In the genomic region with DNA sequence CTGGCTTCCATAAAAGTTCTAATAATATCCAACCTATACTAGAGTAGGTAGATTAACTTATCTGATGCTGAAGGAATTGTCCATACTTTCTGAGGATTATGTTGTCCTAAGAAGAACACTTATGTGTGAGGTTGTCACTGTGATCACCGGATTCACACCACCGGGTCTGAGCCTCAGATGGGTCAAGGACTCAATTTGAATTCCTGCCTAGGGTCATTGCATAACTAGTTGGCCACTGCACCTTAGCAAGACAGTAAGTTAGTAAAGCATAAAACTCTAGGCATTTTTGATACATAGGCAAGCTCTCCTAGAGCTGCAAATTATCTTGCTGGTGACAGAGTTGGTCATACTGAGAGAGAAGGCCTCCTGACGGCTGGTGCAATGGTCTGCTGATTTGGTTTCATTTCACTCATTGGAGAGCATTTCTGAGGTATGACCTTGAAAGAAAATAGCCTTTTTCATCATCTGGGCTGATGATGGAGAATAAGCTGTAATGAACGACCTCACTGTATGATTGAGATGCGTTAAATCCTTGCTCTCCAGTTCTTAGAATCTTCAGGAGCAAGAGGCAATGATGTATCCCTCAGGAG, we compare ENCODE assay signal across 20 cellular contexts.
A peak's percentile ranks its signal among the peaks of the same experiment; 100 is the strongest.
DNase-seq lines count a peak whose midpoint lies in the region; ATAC-seq and TF ChIP-seq lines count a peak whose summit lies in the region.
"Had no signal": no experiment of that assay in that cellular context is flagged by ENCODE, and none has a peak within 500 bp of the region (broad histone marks: within the 10 kb centered on the region; RNA-seq: fewer than 3 reads in every experiment).

No MANE protein-coding gene starts in this region.

- BruUV-seq in Calu3 (replicated peaks; lab: Mats Ljungman, UMichigan), result no TSS peak

- intact Hi-C loops in Calu3 (cut with micrococcal nuclease; ENCODE audit: unreplicated experiment), result loop anchor here (10.0 kb wide), 2 partner anchors 196 to 446 kb away; a partner anchor contains a TSS

- CTCF ChIA-PET in Calu3 (lab: Charles Lee), result no interaction called here

- peak; percentile 53 for DNase-seq in GM13977 (ENCODE audit: low spot score)
- no peak for DNase-seq in CD1c-positive myeloid dendritic cell (ENCODE audit: extremely low spot score)
- DNase-seq in Calu3, result no peak
- DNase-seq in activated CD4-positive, alpha-beta T cell treated with anti-CD3 and anti-CD28 coated beads, Interleukin-2, amount 50 U/mL, for 48 hours, result no peak
- DNase-seq in DMS79 treated with DMSO at 0.1 percent for 48 hours (lab: John Stamatoyannopoulos, UW), result no peak
- DNase-seq: activated CD4-positive, CD25-positive, alpha-beta regulatory T cell treated with anti-CD3 and anti-CD28 coated beads, Interleukin-2, amount 50 U/mL, for 72 hours; colonic mucosa; DMS53; left lung; naive thymus-derived CD4-positive, alpha-beta T cell; NCI-H510A; right cardiac atrium; stimulated activated CD4-positive, alpha-beta T cell treated with anti-CD3 and anti-CD28 coated beads, Interleukin-4, amount 100 ng/mL, for 24 hours; stimulated activated naive CD8-positive, alpha-beta T cell treated with anti-CD3 and anti-CD28 coated beads, Interleukin-15, Interleukin-2, amounts not matched to agents 100 U/mL and 50 U/mL, for 24 hours; SW 1271 had no signal

- H3K4me1 Mint-ChIP-seq in Calu3 (ENCODE audit: low read depth, unreplicated experiment), result peaks cover 18% of the 10 kb centered on the region

- no peaks in the 10 kb centered on the region for H3K27me3 Mint-ChIP-seq in Calu3 (ENCODE audit: unreplicated experiment)
- H3K27me3 Mint-ChIP-seq: naive thymus-derived CD4-positive, alpha-beta T cell had no signal

- TF ChIP-seq CTCF in GM13977 (IDR thresholded peaks at IDR 0.05; ENCODE audit: extremely low read depth, insufficient read depth, missing control alignments) (no peak), Calu3 (IDR thresholded peaks at IDR 0.05; ENCODE audit: unreplicated experiment) (no peak)

- in situ Hi-C loops in GM13977 (cut with MboI; ENCODE audit: low pct_unique_long_range_greater_than_20kb, low sequenced_read_pairs, unreplicated experiment), result no loop called here

- ATAC-seq in GM19328 (IDR thresholded peaks at IDR 0.05; ENCODE audit: unreplicated experiment), result peak; percentile 49
- peak; percentile 88 for ATAC-seq in HG02759 (IDR thresholded peaks at IDR 0.05; ENCODE audit: unreplicated experiment)
- ATAC-seq in HG03432 (IDR thresholded peaks at IDR 0.05; ENCODE audit: unreplicated experiment), result peak; percentile 82
- ATAC-seq: esophagus mucosa; left lung; naive thymus-derived CD4-positive, alpha-beta T cell; Panc1; right cardiac atrium; stimulated activated naive CD8-positive, alpha-beta T cell treated with anti-CD3 and anti-CD28 coated beads, Interleukin-15, Interleukin-2, amounts not matched to agents 100 U/mL and 50 U/mL, for 24 hours had no signal

- peaks cover under 1% of the 10 kb centered on the region for H3K9me3 Mint-ChIP-seq in Calu3 (ENCODE audit: low read depth, unreplicated experiment)

- H3K27ac Mint-ChIP-seq in Calu3 (ENCODE audit: unreplicated experiment), result no peak overlapping the region

- H3K36me3 Mint-ChIP-seq in Calu3 (ENCODE audit: insufficient read depth, unreplicated experiment), result no peaks in the 10 kb centered on the region

- no peak overlapping the region for H3K4me3 Mint-ChIP-seq in Calu3 (ENCODE audit: low read depth, unreplicated experiment)
- H3K4me3 Mint-ChIP-seq: naive thymus-derived CD4-positive, alpha-beta T cell had no signal
